ENCODE assay signal across 10 cellular contexts in the genomic region with DNA sequence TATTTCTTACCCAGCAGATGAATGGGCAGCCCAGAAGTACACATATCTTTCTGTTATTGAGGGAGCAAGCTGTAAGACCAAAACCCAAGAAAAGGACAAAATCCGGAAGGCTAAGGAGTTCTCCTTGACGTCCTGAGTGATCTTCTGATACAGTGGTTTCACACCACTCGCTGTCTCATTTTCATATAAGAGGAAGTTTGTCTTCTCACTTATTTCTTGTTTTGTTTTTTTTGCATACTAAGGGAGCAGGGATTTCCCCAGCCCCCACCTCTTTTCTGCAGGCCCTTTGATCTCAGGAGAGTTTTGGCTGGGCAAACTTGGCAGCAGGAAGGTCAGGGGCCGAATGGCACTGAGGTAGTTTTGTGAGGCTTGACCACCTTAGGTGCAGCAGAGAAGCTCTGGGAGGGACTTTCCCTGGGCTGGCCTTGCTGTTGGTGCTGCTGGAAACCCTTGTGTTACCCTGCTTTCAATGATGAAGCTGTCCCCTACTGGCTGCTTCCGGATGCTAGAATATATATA. TPM values are rescaled to one million over a fixed set of nuclear protein-coding genes. Genes with fewer than 3 reads are reported as not detected.
DNase-seq lines count a peak whose midpoint lies in the region; ATAC-seq and TF ChIP-seq lines count a peak whose summit lies in the region.
"Had no signal": no experiment of that assay in that cellular context is flagged by ENCODE, and none has a peak within 500 bp of the region (broad histone marks: within the 10 kb centered on the region; RNA-seq: fewer than 3 reads in every experiment).

No MANE protein-coding gene starts in this region.

- POLR2A ChIA-PET in CD8-positive, alpha-beta memory T cell (lab: Charles Lee): no interaction called here

- no peak overlapping the region for H3K4me3 ChIP-seq in CD8-positive, alpha-beta memory T cell (ENCODE audit: low read length)
- no peak overlapping the region for H3K4me3 ChIP-seq in uterus
- H3K4me3 ChIP-seq: thoracic aorta had no signal

- H3K27ac ChIP-seq in CD8-positive, alpha-beta memory T cell (ENCODE audit: low read depth, low read length): no peak overlapping the region
- no peak overlapping the region for H3K27ac ChIP-seq in uterus
- H3K27ac ChIP-seq: thoracic aorta had no signal

- CTCF ChIA-PET in CD8-positive, alpha-beta memory T cell (lab: Charles Lee): interaction anchor here (0.7 to 3.9 kb wide), 6 partner anchors 20 to 239 kb away, joined by 3 to 35 read pairs (median 16); no protein-coding TSS in a partner anchor

- peak; percentile 41 to 75 (median 45) for DNase-seq in CD8-positive, alpha-beta memory T cell
- DNase-seq in GM20000 (ENCODE audit: low spot score) (peak; percentile 45), uterus (no peak), pons (ENCODE audit: low spot score) (no peak), progenitor cell of endocrine pancreas (ENCODE audit: low spot score, unreplicated experiment) (no peak), AG08395 (ENCODE audit: low spot score) (no peak)
- peak; percentile 44 for DNase-seq in activated gamma-delta T cell treated with anti-CD3 and anti-CD28 coated beads, Interleukin-2, amount 50 U/mL, for 16 hours (ENCODE audit: low read depth)

- H3K27me3 Mint-ChIP-seq in CD8-positive, alpha-beta memory T cell: no peaks in the 10 kb centered on the region
- H3K27me3 Mint-ChIP-seq in progenitor cell of endocrine pancreas: peaks cover 8% of the 10 kb centered on the region

- intact Hi-C loops in uterus (cut with DNase I; ENCODE audit: low total_unique reads): no loop called here

- H3K27me3 ChIP-seq in CD8-positive, alpha-beta memory T cell (ENCODE audit: insufficient read depth, low read length, poor library complexity, severe bottlenecking): no peaks in the 10 kb centered on the region
- H3K27me3 ChIP-seq in uterus: no peaks in the 10 kb centered on the region

- H3K36me3 Mint-ChIP-seq in CD8-positive, alpha-beta memory T cell: no peaks in the 10 kb centered on the region
- no peaks in the 10 kb centered on the region for H3K36me3 Mint-ChIP-seq in progenitor cell of endocrine pancreas (ENCODE audit: insufficient read depth)

- no peaks in the 10 kb centered on the region for H3K9me3 ChIP-seq in CD8-positive, alpha-beta memory T cell (ENCODE audit: low read length)
- no peaks in the 10 kb centered on the region for H3K9me3 ChIP-seq in uterus
- H3K9me3 ChIP-seq: thoracic aorta had no signal

- peaks cover 37% of the 10 kb centered on the region for H3K4me1 ChIP-seq in CD8-positive, alpha-beta memory T cell (ENCODE audit: insufficient read depth, low read length)
- no peaks in the 10 kb centered on the region for H3K4me1 ChIP-seq in uterus

- peaks cover 39 to 56% (median 50%) of the 10 kb centered on the region in 3 donors for H3K4me1 Mint-ChIP-seq in CD8-positive, alpha-beta memory T cell
- peaks cover 1% of the 10 kb centered on the region for H3K4me1 Mint-ChIP-seq in progenitor cell of endocrine pancreas (ENCODE audit: low read depth)

- peak overlapping the region; percentile 29 to 83 (median 55) for H3K4me3 Mint-ChIP-seq in CD8-positive, alpha-beta memory T cell
- no peak overlapping the region for H3K4me3 Mint-ChIP-seq in progenitor cell of endocrine pancreas (ENCODE audit: low read depth)

- TF ChIP-seq CTCF in GM20000 (IDR thresholded peaks at IDR 0.05; ENCODE audit: extremely low read depth, missing control alignments) (no peak), uterus (IDR thresholded peaks at IDR 0.05) (no peak), progenitor cell of endocrine pancreas (IDR thresholded peaks at IDR 0.05; ENCODE audit: unreplicated experiment) (no peak)

- ATAC-seq in HG03432 (IDR thresholded peaks at IDR 0.05; ENCODE audit: unreplicated experiment): peak; percentile 61

- H3K27ac Mint-ChIP-seq in CD8-positive, alpha-beta memory T cell: peak overlapping the region; percentile 85 to 93 (median 91)
- no peak overlapping the region for H3K27ac Mint-ChIP-seq in progenitor cell of endocrine pancreas

- no peaks in the 10 kb centered on the region for H3K9me3 Mint-ChIP-seq in CD8-positive, alpha-beta memory T cell
- H3K9me3 Mint-ChIP-seq in progenitor cell of endocrine pancreas (ENCODE audit: low read depth): no peaks in the 10 kb centered on the region

- H3K36me3 ChIP-seq in CD8-positive, alpha-beta memory T cell (ENCODE audit: insufficient read depth, low read length): no peaks in the 10 kb centered on the region
- H3K36me3 ChIP-seq in uterus: no peaks in the 10 kb centered on the region
- H3K36me3 ChIP-seq: thoracic aorta had no signal

- no peak for TF ChIP-seq POLR2A in uterus (IDR thresholded peaks at IDR 0.05)

RNA-seq across cellular contexts. Expression of a gene that starts 13.3 kb away (rescaled TPM):
- not detected for total RNA-seq in CD8-positive, alpha-beta memory T cell
- 0.43 TPM for polyA plus RNA-seq in CD8-positive, alpha-beta memory T cell
- not detected for total RNA-seq in uterus
- total RNA-seq in progenitor cell of endocrine pancreas: not detected in 2 replicates
- polyA plus RNA-seq: neural cell had no signal

Comparison
In these comparisons a context has a peak if more than half of its experiments do, and no peak if none do; other contexts are left out.
1. DNase-seq: peak in CD8-positive, alpha-beta memory T cell (5 of 5), GM20000 (single experiment) and activated gamma-delta T cell treated with anti-CD3 and anti-CD28 coated beads, Interleukin-2, amount 50 U/mL, for 16 hours (single experiment); none in uterus (0 of 2), pons (single experiment), progenitor cell of endocrine pancreas (single experiment) and AG08395 (single experiment).